ENCODE assay signal across 11 cellular contexts in the genomic region with DNA sequence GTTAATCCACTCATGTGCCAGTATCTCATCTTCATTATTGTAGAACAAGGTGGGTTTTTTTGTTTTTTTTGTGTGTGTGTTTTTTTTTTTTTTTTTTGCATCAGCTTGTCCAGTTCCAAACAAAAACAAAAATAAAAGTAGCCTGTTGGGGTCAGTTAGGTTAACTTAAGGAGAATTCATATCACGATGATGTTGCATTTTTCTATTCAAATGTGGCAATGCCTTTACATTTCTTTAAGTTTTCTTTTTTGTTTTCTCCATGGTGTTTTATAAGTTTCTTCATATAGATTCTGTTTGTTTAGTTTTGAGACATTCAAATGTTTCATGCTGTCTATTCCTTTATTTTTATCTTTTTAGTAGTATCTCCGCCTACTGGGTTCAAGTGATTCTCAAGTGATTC. TPM values are rescaled to one million over a fixed set of nuclear protein-coding genes. Genes with fewer than 3 reads are reported as not detected.
"Had no signal": no experiment of that assay in that cellular context is flagged by ENCODE, and none has a peak within 500 bp of the region (broad histone marks: within the 10 kb centered on the region; RNA-seq: fewer than 3 reads in every experiment).

No MANE protein-coding gene starts in this region.

- H3K27ac ChIP-seq: HL-60, KMS-11 had no signal

- ATAC-seq: GM23338, HCT116 had no signal

- FAIRE-seq: H1, H54, HTR-8/SVneo had no signal

- H3K9me3 ChIP-seq: HAP-1 had no signal

- H3K9ac ChIP-seq: KMS-11 had no signal

- H3K4me1 ChIP-seq: HAP-1 had no signal

- H2AFZ ChIP-seq: GM23338 had no signal

- H3K4me3 ChIP-seq: GM23338, HAP-1 had no signal

- H3K4me2 ChIP-seq: GM23338, KMS-11 had no signal

- H3K36me3 ChIP-seq: HAP-1 had no signal

- DNase-seq: HFFc6, IMR-90, KBM-7 had no signal

RNA-seq across cellular contexts. Expression of a gene that starts 16.2 kb away (rescaled TPM):
- total RNA-seq: HFFc6, IMR-90 had no signal
- polyA plus RNA-seq: IMR-90 had no signal
